In genomic region chr4:2093265-2093664, GRCh38 we compare ENCODE assay signal across 27 cellular contexts. TPM values are rescaled to one million over a fixed set of nuclear protein-coding genes. Genes with fewer than 3 reads are reported as not detected.
"Had no signal": no experiment of that assay in that cellular context is flagged by ENCODE, and none has a peak within 500 bp of the region (broad histone marks: within the 10 kb centered on the region; RNA-seq: fewer than 3 reads in every experiment).

No MANE protein-coding gene starts in this region.

- H3K4me1 Mint-ChIP-seq: activated CD4-positive, alpha-beta memory T cell treated with anti-CD3 and anti-CD28 coated beads, Interleukin-2, amount 10 ng/mL, durations not matched to agents 7 days and 5 days; activated CD4-positive, alpha-beta T cell treated with anti-CD3 and anti-CD28 coated beads for 36 hours; activated naive CD8-positive, alpha-beta T cell treated with anti-CD3 and anti-CD28 coated beads, Interleukin-2, amount 50 U/mL, for 24 hours; IgD-negative memory B cell had no signal

- H3K9me3 Mint-ChIP-seq: activated CD4-positive, alpha-beta memory T cell treated with anti-CD3 and anti-CD28 coated beads, Interleukin-2, amount 10 ng/mL, durations not matched to agents 7 days and 5 days had no signal

- H3K9me3 ChIP-seq: MG63 had no signal

- DNase-seq: activated CD4-positive, alpha-beta memory T cell treated with anti-CD3 and anti-CD28 coated beads, Interleukin-2, amount 10 ng/mL, durations not matched to agents 7 days and 5 days; activated CD4-positive, alpha-beta T cell treated with anti-CD3 and anti-CD28 coated beads for 36 hours; activated gamma-delta T cell; activated naive CD4-positive, alpha-beta T cell treated with Interleukin-2 at 50 U/mL for 16 hours; activated naive CD8-positive, alpha-beta T cell treated with anti-CD3 and anti-CD28 coated beads, Interleukin-2, amount 50 U/mL, for 24 hours; activated T-cell treated with anti-CD3 and anti-CD28 coated beads, Interleukin-2, amount 50 U/mL, for 24 hours; aorta; Karpas-422; KBM-7; MG63; NCI-H1048; NCI-H1436 treated with DMSO at 0.1 percent for 48 hours; NCI-H1694 treated with DMSO at 0.1 percent for 48 hours; NCI-H2029; NCI-H345; NCI-H524 treated with DMSO at 0.1 percent for 48 hours; SHP77; T1000; WERI-Rb-1 had no signal

- H3K4me3 ChIP-seq: cardiac muscle cell, MG63, SJCRH30, SK-N-MC had no signal

- ATAC-seq: activated CD4-positive, alpha-beta T cell treated with anti-CD3 and anti-CD28 coated beads for 36 hours; activated naive CD8-positive, alpha-beta T cell treated with anti-CD3 and anti-CD28 coated beads, Interleukin-2, amount 50 U/mL, for 24 hours; Panc1 had no signal

- H3K27ac Mint-ChIP-seq: activated CD4-positive, alpha-beta memory T cell treated with anti-CD3 and anti-CD28 coated beads, Interleukin-2, amount 10 ng/mL, durations not matched to agents 7 days and 5 days; activated CD4-positive, alpha-beta T cell treated with anti-CD3 and anti-CD28 coated beads for 36 hours; activated naive CD8-positive, alpha-beta T cell; activated naive CD8-positive, alpha-beta T cell treated with anti-CD3 and anti-CD28 coated beads, Interleukin-2, amount 50 U/mL, for 24 hours; activated T-cell treated with anti-CD3 and anti-CD28 coated beads, Interleukin-2, amount 50 U/mL, for 24 hours; activated T-helper 2 cell treated with anti-CD3 and anti-CD28 coated beads, Interferon-gamma antibody, Interleukin-2, Interleukin-4, amounts not matched to agents 10 μg/mL and 5 μg/mL and 100 μg/mL, durations not matched to agents 14 hours and 24 hours and 36 hours; IgD-negative memory B cell had no signal

- H3K27ac ChIP-seq: cardiac muscle cell, SJCRH30, SK-N-MC, WERI-Rb-1 had no signal

- H3K4me3 Mint-ChIP-seq: activated CD4-positive, alpha-beta memory T cell treated with anti-CD3 and anti-CD28 coated beads, Interleukin-2, amount 10 ng/mL, durations not matched to agents 7 days and 5 days; activated CD4-positive, alpha-beta T cell treated with anti-CD3 and anti-CD28 coated beads for 36 hours; activated naive CD8-positive, alpha-beta T cell; activated naive CD8-positive, alpha-beta T cell treated with anti-CD3 and anti-CD28 coated beads, Interleukin-2, amount 50 U/mL, for 24 hours; activated T-cell treated with anti-CD3 and anti-CD28 coated beads, Interleukin-2, amount 50 U/mL, for 24 hours; IgD-negative memory B cell had no signal

- H3K27me3 Mint-ChIP-seq: activated naive CD8-positive, alpha-beta T cell had no signal

- H3K36me3 ChIP-seq: cardiac muscle cell, MG63, SJCRH30, WERI-Rb-1 had no signal

- H3K27me3 ChIP-seq: cardiac muscle cell, MG63 had no signal

RNA-seq across cellular contexts. Expression of gene NAT8L, which starts 34.1 kb away (rescaled TPM):
- total RNA-seq: RPMI7951 had no signal
- polyA plus RNA-seq: IgD-negative memory B cell had no signal
